In the genomic region with DNA sequence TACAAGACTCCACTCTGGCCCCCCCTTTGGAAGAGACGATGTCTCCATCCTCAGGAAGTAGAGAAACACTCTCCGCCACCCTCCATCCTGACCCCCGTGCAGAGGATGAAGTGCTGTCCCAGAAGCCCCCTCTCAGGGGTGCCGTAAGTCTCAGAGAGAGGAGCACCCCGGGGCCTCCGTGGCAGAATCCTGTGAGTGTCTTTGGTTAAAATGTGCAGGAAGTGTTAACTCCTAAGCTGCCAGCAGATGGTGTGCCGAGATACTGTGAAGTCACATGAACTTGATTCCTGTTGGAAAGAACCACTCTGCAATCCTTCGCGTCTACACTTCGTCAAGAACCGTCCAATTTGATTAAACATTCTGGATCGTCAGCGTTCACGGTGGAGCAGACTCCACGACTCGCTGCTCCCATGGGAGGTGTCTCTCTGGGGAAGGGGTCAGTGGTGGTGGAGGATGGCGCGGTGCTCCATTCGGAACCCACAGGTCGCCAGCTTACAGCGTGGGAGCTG, we compare ENCODE assay signal across 9 cellular contexts. TPM values are rescaled to one million over a fixed set of nuclear protein-coding genes. Genes with fewer than 3 reads are reported as not detected.
DNase-seq lines count a peak whose midpoint lies in the region; ATAC-seq and TF ChIP-seq lines count a peak whose summit lies in the region.
"Had no signal": no experiment of that assay in that cellular context is flagged by ENCODE, and none has a peak within 500 bp of the region (broad histone marks: within the 10 kb centered on the region; RNA-seq: fewer than 3 reads in every experiment).

No MANE protein-coding gene starts in this region.

- TF ChIP-seq CTCF in GM12872 (IDR thresholded peaks at IDR 0.05; ENCODE audit: insufficient read depth, low read depth, low read length) (peak; percentile 60), left ventricle myocardium inferior (IDR thresholded peaks at IDR 0.05; ENCODE audit: borderline replicate concordance) (peak; percentile 20)

- no peaks in the 10 kb centered on the region for H3K9me3 ChIP-seq in left ventricle myocardium inferior (replicated peaks)

- peaks cover 59% of the 10 kb centered on the region for H3K36me3 Mint-ChIP-seq in activated CD8-positive, alpha-beta T cell treated with anti-CD3 and anti-CD28 coated beads, Interleukin-2, amount 10 ng/mL, durations not matched to agents 7 days and 5 days (ENCODE audit: low read depth)

- H3K27ac Mint-ChIP-seq in activated CD8-positive, alpha-beta T cell treated with anti-CD3 and anti-CD28 coated beads, Interleukin-2, amount 10 ng/mL, durations not matched to agents 7 days and 5 days = peak overlapping the region; percentile 96

- intact Hi-C loops in left ventricle myocardium inferior (cut with micrococcal nuclease) = no loop called here

- peaks cover 3% of the 10 kb centered on the region for H3K36me3 ChIP-seq in left ventricle myocardium inferior

- H3K4me1 Mint-ChIP-seq in activated CD8-positive, alpha-beta T cell treated with anti-CD3 and anti-CD28 coated beads, Interleukin-2, amount 10 ng/mL, durations not matched to agents 7 days and 5 days (ENCODE audit: low read depth) = peaks cover 87% of the 10 kb centered on the region

- H3K4me3 Mint-ChIP-seq in activated CD8-positive, alpha-beta T cell treated with anti-CD3 and anti-CD28 coated beads, Interleukin-2, amount 10 ng/mL, durations not matched to agents 7 days and 5 days = peak overlapping the region; percentile 78

- no peaks in the 10 kb centered on the region for H3K27me3 Mint-ChIP-seq in activated CD8-positive, alpha-beta T cell treated with anti-CD3 and anti-CD28 coated beads, Interleukin-2, amount 10 ng/mL, durations not matched to agents 7 days and 5 days (ENCODE audit: low read depth)

- no peaks in the 10 kb centered on the region for H3K9me3 Mint-ChIP-seq in activated CD8-positive, alpha-beta T cell treated with anti-CD3 and anti-CD28 coated beads, Interleukin-2, amount 10 ng/mL, durations not matched to agents 7 days and 5 days (ENCODE audit: insufficient read depth)

- H3K4me3 ChIP-seq in left ventricle myocardium inferior = peak overlapping the region; percentile 21

- peaks cover 76% of the 10 kb centered on the region for H3K4me1 ChIP-seq in left ventricle myocardium inferior

- H3K27me3 ChIP-seq in left ventricle myocardium inferior (ENCODE audit: low read depth) = no peaks in the 10 kb centered on the region

- CTCF ChIA-PET in activated CD8-positive, alpha-beta T cell treated with anti-CD3 and anti-CD28 coated beads, Interleukin-2, amount 10 ng/mL, durations not matched to agents 7 days and 5 days (lab: Charles Lee) = interaction anchor here (0.8 to 2.3 kb wide), 10 partner anchors 8 to 615 kb away, joined by 3 to 7 read pairs (median 4); no protein-coding TSS in a partner anchor

- H3K27ac ChIP-seq in left ventricle myocardium inferior (replicated peaks) = peak overlapping the region; percentile 50
- H3K27ac ChIP-seq: VCaP had no signal

- POLR2A ChIA-PET in activated CD8-positive, alpha-beta T cell treated with anti-CD3 and anti-CD28 coated beads, Interleukin-2, amount 10 ng/mL, durations not matched to agents 7 days and 5 days (lab: Charles Lee) = interaction anchor here (0.7 to 1.7 kb wide), 8 partner anchors 9 to 474 kb away, joined by 3 to 7 read pairs (median 4); no protein-coding TSS in a partner anchor

- DNase-seq in activated CD8-positive, alpha-beta T cell treated with anti-CD3 and anti-CD28 coated beads, Interleukin-2, amount 10 ng/mL, durations not matched to agents 7 days and 5 days = peak; percentile 73
- no peak for DNase-seq in left ventricle myocardium inferior
- peak; percentile 66 for DNase-seq in stimulated activated CD8-positive, alpha-beta memory T cell treated with anti-CD3 and anti-CD28 coated beads, Interleukin-4, amount 100 ng/mL, for 48 hours
- no peak for DNase-seq in effector CD4-positive, alpha-beta T cell

- ATAC-seq in HG03460 (IDR thresholded peaks at IDR 0.05; ENCODE audit: unreplicated experiment) = peak; percentile 15
- ATAC-seq in activated CD8-positive, alpha-beta T cell treated with anti-CD3 and anti-CD28 coated beads, Interleukin-2, amount 10 ng/mL, durations not matched to agents 7 days and 5 days = peak; percentile 50
- no peak for ATAC-seq in GM19467 (IDR thresholded peaks at IDR 0.05; ENCODE audit: unreplicated experiment)
- ATAC-seq in HG02840 (IDR thresholded peaks at IDR 0.05; ENCODE audit: low FRiP score, unreplicated experiment) = no peak

RNA-seq across cellular contexts. Expression of a gene that starts 5.6 kb away (rescaled TPM):
- total RNA-seq in activated CD8-positive, alpha-beta T cell treated with anti-CD3 and anti-CD28 coated beads, Interleukin-2, amount 10 ng/mL, durations not matched to agents 7 days and 5 days = 10 to 100 TPM; 34.1 to 39.8 TPM
- 12.6 TPM for total RNA-seq in left ventricle myocardium inferior

RNA-seq across cellular contexts. Expression of a gene that starts 20.5 kb away (rescaled TPM):
- not detected for total RNA-seq in activated CD8-positive, alpha-beta T cell treated with anti-CD3 and anti-CD28 coated beads, Interleukin-2, amount 10 ng/mL, durations not matched to agents 7 days and 5 days
- not detected for total RNA-seq in left ventricle myocardium inferior

Comparison
In these comparisons a context has a peak if more than half of its experiments do, and no peak if none do; other contexts are left out.
1. ATAC-seq: peak in HG03460 (single experiment) and activated CD8-positive, alpha-beta T cell treated with anti-CD3 and anti-CD28 coated beads, Interleukin-2, amount 10 ng/mL, durations not matched to agents 7 days and 5 days (single experiment); none in GM19467 (single experiment) and HG02840 (single experiment).
2. DNase-seq: peak in activated CD8-positive, alpha-beta T cell treated with anti-CD3 and anti-CD28 coated beads, Interleukin-2, amount 10 ng/mL, durations not matched to agents 7 days and 5 days (single experiment) and stimulated activated CD8-positive, alpha-beta memory T cell treated with anti-CD3 and anti-CD28 coated beads, Interleukin-4, amount 100 ng/mL, for 48 hours (single experiment); none in left ventricle myocardium inferior (single experiment) and effector CD4-positive, alpha-beta T cell (single experiment).